8 cellular contexts compared by ENCODE assay signal in genomic region chr5:160311491-160312138, GRCh38. TPM values are rescaled to one million over a fixed set of nuclear protein-coding genes. Genes with fewer than 3 reads are reported as not detected.
DNase-seq lines count a peak whose midpoint lies in the region; ATAC-seq and TF ChIP-seq lines count a peak whose summit lies in the region.

No MANE protein-coding gene starts in this region.

- H3K36me3 ChIP-seq in A673 (ENCODE audit: insufficient read depth, low read length, poor library complexity, severe bottlenecking) (no peaks in the 10 kb centered on the region), heart left ventricle (peaks cover 0 to 10% (median 0%) of the 10 kb centered on the region in 9 donors)

- no TSS peak for BruUV-seq in A673 (replicated peaks; lab: Mats Ljungman, UMichigan)

- no peak for DNase-seq in A673 (ENCODE audit: low spot score)
- peak; percentile 17 to 64 for DNase-seq in SW 1271 (lab: John Stamatoyannopoulos, UW)
- DNase-seq in heart left ventricle: peak; percentile 31 to 72 (median 53)
- DNase-seq in sciatic nerve (ENCODE audit: low spot score): peak; percentile 60
- DNase-seq in SKM-1 (lab: John Stamatoyannopoulos, UW; ENCODE audit: unreplicated experiment): no peak
- DNase-seq in NOMO-1 treated with dmso at 0.1 percent for 144 hours (lab: John Stamatoyannopoulos, UW; ENCODE audit: unreplicated experiment): no peak

- H3K27ac ChIP-seq in A673 (ENCODE audit: low read depth, low read length, poor library complexity, severe bottlenecking) (peak overlapping the region; percentile 63), heart left ventricle (peak overlapping the region in 11 of 12 donors; percentile 35 to 85 (median 80))

- ATAC-seq in GM19467 (IDR thresholded peaks at IDR 0.05; ENCODE audit: unreplicated experiment): peak; percentile 12
- peak; percentile 66 to 91 (median 82) for ATAC-seq in heart left ventricle
- ATAC-seq in sciatic nerve: peak; percentile 60
- ATAC-seq in HG03095 (IDR thresholded peaks at IDR 0.05; ENCODE audit: unreplicated experiment): no peak

- WGBS in heart left ventricle, 4 donors: 3 to 8% (median 4%) methylated on average over 18 to 45 of the region's 45 CpGs

- H3K4me1 ChIP-seq in A673 (ENCODE audit: insufficient read depth, low read length, poor library complexity, severe bottlenecking): peaks cover 9% of the 10 kb centered on the region
- peaks cover 0 to 38% (median 9%) of the 10 kb centered on the region in 12 donors for H3K4me1 ChIP-seq in heart left ventricle

- TF ChIP-seq CTCF in A673 (conservative IDR thresholded peaks at IDR 0.05; ENCODE audit: low read depth, low read length) (no peak), heart left ventricle (IDR thresholded peaks at IDR 0.05) (no peak)

- no peak for TF ChIP-seq POLR2A in heart left ventricle (IDR thresholded peaks at IDR 0.05)

- H3K9me3 ChIP-seq in A673 (ENCODE audit: low read depth, low read length, poor library complexity, severe bottlenecking) (no peaks in the 10 kb centered on the region), heart left ventricle (no peaks in the 10 kb centered on the region)

- CTCF ChIA-PET in A673 (lab: Charles Lee): interaction anchor here (1.0 kb wide), 1 partner anchor 33 kb away, joined by 3 read pairs; no protein-coding TSS in a partner anchor

- intact Hi-C loops in A673 (cut with micrococcal nuclease; ENCODE audit: unreplicated experiment) (no loop called here), heart left ventricle (cut with DNase I) (loop anchor here in 6 of 10 donors (1.0 to 5.0 kb wide), 4 partner anchors 39 to 49 kb away; no protein-coding TSS in a partner anchor), sciatic nerve (cut with DNase I) (no loop called here)

- H3K27me3 ChIP-seq in A673 (replicated peaks; ENCODE audit: insufficient read depth, low read depth, low read length, poor library complexity) (no peaks in the 10 kb centered on the region), heart left ventricle (peaks cover 0 to 49% (median 0%) of the 10 kb centered on the region in 9 donors)

- POLR2A ChIA-PET in A673 (lab: Charles Lee; ENCODE audit: low non-redundant PET): no interaction called here

- H3K4me3 ChIP-seq in A673 (ENCODE audit: low read depth, low read length, poor library complexity, severe bottlenecking) (peak overlapping the region; percentile 81), heart left ventricle (peak overlapping the region; percentile 59 to 97 (median 74))

RNA-seq across cellular contexts. Expression of gene CCNJL, which starts 0.7 kb away (rescaled TPM):
- 7.6 and 11.9 TPM in 2 replicates for total RNA-seq in A673 (2021)
- total RNA-seq in heart left ventricle: 10 to 100 TPM in 2 of 9 donors, 1 to 10 TPM in 7; 4.1 to 12.4 (median 7.6) TPM
- polyA plus RNA-seq in heart left ventricle: 1 to 10 TPM; 3.5 to 4.1 TPM
- 3.3 TPM for total RNA-seq in sciatic nerve

RNA-seq across cellular contexts. Expression of gene C1QTNF2, which starts 58.8 kb away (rescaled TPM):
- total RNA-seq in A673 (2021): 0.24 and 0.39 TPM in 2 replicates
- total RNA-seq in heart left ventricle: 1 to 10 TPM in 5 of 9 donors, under 1 TPM in 4; 0.44 to 1.6 (median 1.0) TPM
- 1 to 10 TPM in 1 of 2 donors, under 1 TPM in 1; 0.67 to 1.1 TPM for polyA plus RNA-seq in heart left ventricle
- 4.9 TPM for total RNA-seq in sciatic nerve

Comparison
In these comparisons a context has a peak if more than half of its experiments do, and no peak if none do; other contexts are left out.
1. DNase-seq: peak in SW 1271 (2 of 2), heart left ventricle (5 of 5) and sciatic nerve (single experiment); none in A673 (single experiment), SKM-1 (single experiment) and NOMO-1 treated with dmso at 0.1 percent for 144 hours (single experiment).
2. intact Hi-C loops: an anchor here in heart left ventricle (1.0 to 5.0 kb wide); none called in A673 and sciatic nerve.